12 cellular contexts compared by ENCODE assay signal in genomic region chr14:99671230-99672224, GRCh38. TPM values are rescaled to one million over a fixed set of nuclear protein-coding genes. Genes with fewer than 3 reads are reported as not detected.
A peak's percentile ranks its signal among the peaks of the same experiment; 100 is the strongest.
DNase-seq lines count a peak whose midpoint lies in the region; ATAC-seq and TF ChIP-seq lines count a peak whose summit lies in the region.
"Had no signal": no experiment of that assay in that cellular context is flagged by ENCODE, and none has a peak within 500 bp of the region (broad histone marks: within the 10 kb centered on the region; RNA-seq: fewer than 3 reads in every experiment).

No MANE protein-coding gene starts in this region.

- no peaks in the 10 kb centered on the region for H3K9me3 ChIP-seq in RWPE2 (ENCODE audit: severe bottlenecking)
- no peaks in the 10 kb centered on the region for H3K9me3 ChIP-seq in mucosa of descending colon
- H3K9me3 ChIP-seq in transverse colon, result no peaks in the 10 kb centered on the region
- H3K9me3 ChIP-seq in thyroid gland, result no peaks in the 10 kb centered on the region
- H3K9me3 ChIP-seq: MG63, thoracic aorta had no signal

- DNase-seq in RWPE2 (ENCODE audit: low spot score) (peak; percentile 47), fibroblast of gingiva (ENCODE audit: low read depth) (peak; percentile 21), mucosa of descending colon (peak in 2 of 3 donors; percentile 40 to 49), transverse colon (peak; percentile 46), thyroid gland (no peak), NCI-H1694 treated with DMSO at 0.1 percent for 48 hours (lab: John Stamatoyannopoulos, UW) (no peak), dermis blood vessel endothelial cell (no peak)
- DNase-seq: COR-L47, MG63, NCI-H2107 had no signal

- H3K27me3 ChIP-seq in RWPE2 (ENCODE audit: insufficient read depth, poor library complexity, severe bottlenecking) (peaks cover 22% of the 10 kb centered on the region), transverse colon (no peaks in the 10 kb centered on the region), thyroid gland (peaks cover 3% of the 10 kb centered on the region)
- H3K27me3 ChIP-seq: MG63 had no signal

- H3K4me1 ChIP-seq in RWPE2 (ENCODE audit: insufficient read depth, poor library complexity, severe bottlenecking), result no peaks in the 10 kb centered on the region
- peaks cover 3% of the 10 kb centered on the region for H3K4me1 ChIP-seq in mucosa of descending colon (ENCODE audit: low read depth)
- H3K4me1 ChIP-seq in transverse colon, result peaks cover 0 to 13% (median 4%) of the 10 kb centered on the region in 4 donors
- H3K4me1 ChIP-seq in thyroid gland, result no peaks in the 10 kb centered on the region

- H3K27ac ChIP-seq in RWPE2 (ENCODE audit: poor library complexity, severe bottlenecking) (no peak overlapping the region), transverse colon (peak overlapping the region in 2 of 4 donors; percentile 21 to 22), thyroid gland (no peak overlapping the region)
- H3K27ac ChIP-seq: thoracic aorta had no signal

- no peak for TF ChIP-seq CTCF in RWPE2 (IDR thresholded peaks at IDR 0.05; ENCODE audit: poor library complexity, severe bottlenecking)
- TF ChIP-seq CTCF in mucosa of descending colon (IDR thresholded peaks at IDR 0.05), result no peak
- TF ChIP-seq CTCF in transverse colon (IDR thresholded peaks at IDR 0.05), result peak in 1 of 5 experiments; percentile 20
- TF ChIP-seq CTCF in thyroid gland (IDR thresholded peaks at IDR 0.05), result no peak

- no peak for TF ChIP-seq EP300 in transverse colon (IDR thresholded peaks at IDR 0.05; ENCODE audit: low read depth)

- intact Hi-C loops in mucosa of descending colon (cut with DNase I, micrococcal nuclease) (no loop called here), transverse colon (cut with DNase I; ENCODE audit: low total_unique reads) (no loop called here), thyroid gland (cut with DNase I) (no loop called here)

- TF ChIP-seq POLR2A in transverse colon (IDR thresholded peaks at IDR 0.05), result no peak
- no peak for TF ChIP-seq POLR2A in thyroid gland (IDR thresholded peaks at IDR 0.05)

- ATAC-seq in RWPE2 (ENCODE audit: low read depth) (no peak), mucosa of descending colon (peak; percentile 85)
- ATAC-seq: SK-N-SH treated with all-trans-retinoic acid at 6 μM for 48 hours had no signal

- H3K4me3 ChIP-seq in RWPE2 (ENCODE audit: severe bottlenecking) (no peak overlapping the region), mucosa of descending colon (no peak overlapping the region), transverse colon (no peak overlapping the region), thyroid gland (replicated peaks in 1 of 3) (no peak overlapping the region)
- H3K4me3 ChIP-seq: MG63, thoracic aorta had no signal

- H3K36me3 ChIP-seq in RWPE2 (ENCODE audit: low read depth) (no peaks in the 10 kb centered on the region), mucosa of descending colon (ENCODE audit: low read depth) (no peaks in the 10 kb centered on the region), transverse colon (no peaks in the 10 kb centered on the region), thyroid gland (no peaks in the 10 kb centered on the region)
- H3K36me3 ChIP-seq: MG63, thoracic aorta had no signal

- 74 to 80% methylated on average over 4 to 20 of the region's 20 CpGs for WGBS in transverse colon (ENCODE audit: low coverage in 1 of 2), 2 donors
- WGBS in thyroid gland, 2 donors, result 82 to 85% methylated on average over 18 to 20 of the region's 20 CpGs

- in situ Hi-C loops in transverse colon (cut with MboI; ENCODE audit: low pct_ligation_motif_present in 1 of 4, low pct_unique_long_range_greater_than_20kb in 1 of 4, low sequenced_read_pairs in 3 of 4), result no loop called here

RNA-seq across cellular contexts. Expression of gene CYP46A1, which starts 12.6 kb away (rescaled TPM):
- 1 to 10 TPM in 1 of 3 donors, under 1 TPM in 2; 0.14 to 1.0 (median 0.22) TPM for total RNA-seq in mucosa of descending colon
- total RNA-seq in transverse colon, result under 1 TPM; 0.27 to 0.75 (median 0.52) TPM
- total RNA-seq in thyroid gland, result 1 to 10 TPM in 3 of 4 donors, under 1 TPM in 1; 0.54 to 5.2 (median 1.5) TPM
- under 0.01 and 0.14 TPM in 2 replicates for total RNA-seq in dermis blood vessel endothelial cell

RNA-seq across cellular contexts. Expression of gene HHIPL1, which starts 26.6 kb away (rescaled TPM):
- total RNA-seq in mucosa of descending colon (1 to 10 TPM in 2 of 3 donors, under 1 TPM in 1; 0.26 to 3.2 (median 1.1) TPM), transverse colon (10 to 100 TPM in 1 of 4 donors, under 1 TPM in 3; 0.40 to 31.0 (median 0.87) TPM), thyroid gland (1 to 10 TPM in 3 of 4 donors, under 1 TPM in 1; 0.98 to 2.7 (median 1.1) TPM), dermis blood vessel endothelial cell (1.7 and 4.1 TPM in 2 replicates)

Comparison
In these comparisons a context has a peak if more than half of its experiments do, and no peak if none do; other contexts are left out.
1. DNase-seq: peak in RWPE2 (single experiment), fibroblast of gingiva (single experiment), mucosa of descending colon (2 of 3) and transverse colon (single experiment); none in thyroid gland (0 of 2), NCI-H1694 treated with DMSO at 0.1 percent for 48 hours (single experiment) and dermis blood vessel endothelial cell (single experiment).